20 cellular contexts compared by ENCODE assay signal in the genomic region with DNA sequence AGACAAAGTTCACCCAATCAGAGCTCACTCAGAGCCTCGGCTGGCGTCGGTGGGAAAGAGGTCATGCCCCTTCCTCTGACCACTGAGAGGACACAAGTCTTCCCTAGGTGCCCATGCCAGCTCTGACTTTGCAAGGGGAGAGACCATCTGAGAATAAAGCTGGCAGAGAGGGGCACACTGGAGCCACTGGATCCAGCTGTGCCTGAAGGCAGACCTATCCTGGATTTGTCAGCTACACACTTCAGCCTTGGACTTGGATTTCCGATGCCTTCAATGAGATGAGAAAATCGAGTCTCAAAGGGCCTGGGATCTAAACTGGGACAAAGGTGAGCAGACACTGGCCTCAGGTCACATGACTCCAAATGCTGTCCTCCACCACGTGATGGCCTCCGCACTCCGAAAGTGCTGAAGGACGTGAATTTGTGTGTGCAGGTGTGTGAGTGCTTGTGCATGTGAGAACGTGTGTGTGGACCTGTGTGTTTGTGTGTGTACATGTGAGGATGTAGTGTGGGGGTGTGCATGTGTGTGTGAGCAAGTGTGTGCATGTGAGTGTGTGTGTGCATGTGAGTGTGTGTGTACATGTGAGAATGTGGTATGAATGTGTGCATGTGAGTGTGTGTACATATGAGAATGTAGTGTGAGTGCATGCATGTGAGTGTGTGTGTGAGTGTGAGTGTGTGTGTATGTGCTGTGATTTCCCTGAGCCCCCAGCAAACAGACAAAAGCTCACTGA. TPM values are rescaled to one million over a fixed set of nuclear protein-coding genes. Genes with fewer than 3 reads are reported as not detected.
DNase-seq lines count a peak whose midpoint lies in the region; ATAC-seq, FAIRE-seq and TF ChIP-seq lines count a peak whose summit lies in the region.
"Had no signal": no experiment of that assay in that cellular context is flagged by ENCODE, and none has a peak within 500 bp of the region (broad histone marks: within the 10 kb centered on the region; RNA-seq: fewer than 3 reads in every experiment).

No MANE protein-coding gene starts in this region.

- no peaks in the 10 kb centered on the region for H3F3A ChIP-seq in neural progenitor cell (ENCODE audit: low read depth)

- H3K4me1 Mint-ChIP-seq in neural progenitor cell = no peaks in the 10 kb centered on the region

- no peak for TF ChIP-seq POLR2A in A549 (IDR thresholded peaks at IDR 0.05; ENCODE audit: low read length)

- no peak overlapping the region for H3K4me2 ChIP-seq in A549
- H3K4me2 ChIP-seq in neural progenitor cell = no peak overlapping the region

- no peak for TF ChIP-seq EP300 in A549 (IDR thresholded peaks at IDR 0.05)

- peak overlapping the region; percentile 0 for H3K4me3 Mint-ChIP-seq in neural progenitor cell
- H3K4me3 Mint-ChIP-seq: CD4-positive, alpha-beta memory T cell had no signal

- WGBS in A549 (ENCODE audit: missing lambda C conversion rate) = 69% methylated on average over 10 of the region's 10 CpGs

- FAIRE-seq in A549 (lab: Jason Lieb, UNC) = no peak
- FAIRE-seq in HTR-8/SVneo (lab: Jason Lieb, UNC) = peak; percentile 26
- FAIRE-seq in bronchial epithelial cell (lab: Jason Lieb, UNC) = peak; percentile 97
- FAIRE-seq: G401.6, GM12892 had no signal

- H3K4me3 ChIP-seq in A549 (no peak overlapping the region), bronchial epithelial cell (ENCODE audit: low read depth, low read length) (no peak overlapping the region), neural progenitor cell (no peak overlapping the region)

- no peaks in the 10 kb centered on the region for H4K20me1 ChIP-seq in neural progenitor cell (ENCODE audit: low read depth)

- H3K27ac ChIP-seq in A549 (no peak overlapping the region), neural progenitor cell (no peak overlapping the region), RWPE1 (no peak overlapping the region)
- H3K27ac ChIP-seq: C4-2B had no signal

- no peaks in the 10 kb centered on the region for H3K9me3 Mint-ChIP-seq in neural progenitor cell

- no peak overlapping the region for H3K27ac Mint-ChIP-seq in neural progenitor cell
- H3K27ac Mint-ChIP-seq: CD4-positive, alpha-beta memory T cell had no signal

- H3K4me1 ChIP-seq in A549 (no peaks in the 10 kb centered on the region), neural progenitor cell (peaks cover 6% of the 10 kb centered on the region)
- H3K4me1 ChIP-seq: BE2C had no signal

- peaks cover 11% of the 10 kb centered on the region for H3K27me3 Mint-ChIP-seq in neural progenitor cell (ENCODE audit: insufficient read depth, low read depth)

- no peak for TF ChIP-seq CTCF in A549 (IDR thresholded peaks at IDR 0.05)
- TF ChIP-seq CTCF in bronchial epithelial cell (IDR thresholded peaks at IDR 0.05; ENCODE audit: insufficient read depth, low read length, severe bottlenecking) = no peak
- TF ChIP-seq CTCF in neural progenitor cell (IDR thresholded peaks at IDR 0.05) = no peak
- no peak for TF ChIP-seq CTCF in RWPE1 (conservative IDR thresholded peaks at IDR 0.05; ENCODE audit: low read depth)

- no peak overlapping the region for H3K9ac ChIP-seq in neural progenitor cell

- no peak for TF ChIP-seq RAD21 in A549 (conservative IDR thresholded peaks at IDR 0.05 in 1 of 2, IDR thresholded peaks at IDR 0.05 in 1 of 2)

- POLR2A ChIA-PET in A549 (lab: Yijun Ruan, JAX) = no interaction called here
- POLR2A ChIA-PET in RWPE1 (lab: Yijun Ruan, JAX; ENCODE audit: low non-redundant PET) = no interaction called here

- CTCF ChIA-PET in A549 (lab: Yijun Ruan, JAX) (interaction anchor here (0.8 to 1.2 kb wide), 4 partner anchors 16 to 296 kb away, joined by 3 to 4 read pairs (median 3); no protein-coding TSS in a partner anchor), RWPE1 (lab: Yijun Ruan, JAX) (interaction anchor here (0.6 kb wide), 1 partner anchor 199 kb away, joined by 3 read pairs; no protein-coding TSS in a partner anchor)

- H3K27me3 ChIP-seq in bronchial epithelial cell (ENCODE audit: control insufficient read depth, insufficient read depth, low read length) (no peaks in the 10 kb centered on the region), neural progenitor cell (no peaks in the 10 kb centered on the region)

- H3K79me2 ChIP-seq in neural progenitor cell (ENCODE audit: low read depth) = no peaks in the 10 kb centered on the region

- no peaks in the 10 kb centered on the region for H3K36me3 Mint-ChIP-seq in neural progenitor cell
- H3K36me3 Mint-ChIP-seq: CD4-positive, alpha-beta memory T cell had no signal

- no peaks in the 10 kb centered on the region for H3K9me3 ChIP-seq in A549
- H3K9me3 ChIP-seq in neural progenitor cell (ENCODE audit: low read depth) = no peaks in the 10 kb centered on the region
- H3K9me3 ChIP-seq: BE2C had no signal

- DNase-seq in A549 (ENCODE audit: low read depth in 1 of 2, low spot score in 1 of 2) (no peak), HTR-8/SVneo (ENCODE audit: insufficient read length, low spot score) (no peak), bronchial epithelial cell (ENCODE audit: low read depth) (no peak), neural progenitor cell (ENCODE audit: low spot score) (no peak), RWPE1 (ENCODE audit: low spot score) (no peak), RPMI8226 (no peak), mucosa of gallbladder (ENCODE audit: low spot score) (no peak)
- DNase-seq: 8988T; BE2C; CD4-positive, alpha-beta memory T cell; DMS79 treated with DMSO at 0.1 percent for 48 hours; EL; GOT3; HCEC 1CT had no signal

- ATAC-seq in A549 (no peak), HG03045 (IDR thresholded peaks at IDR 0.05; ENCODE audit: unreplicated experiment) (no peak)

- H2AFZ ChIP-seq in neural progenitor cell (replicated peaks) = no peak overlapping the region

- no peaks in the 10 kb centered on the region for H3K36me3 ChIP-seq in bronchial epithelial cell (ENCODE audit: control insufficient read depth, insufficient read depth, low read length)
- H3K36me3 ChIP-seq in neural progenitor cell = no peaks in the 10 kb centered on the region
- H3K36me3 ChIP-seq: BE2C had no signal

TF ChIP-seq in A549, 52 proteins besides CTCF, POLR2A, EP300 and RAD21:
- no peak for TF ChIP-seq POLR2AphosphoS2 (conservative IDR thresholded peaks at IDR 0.05; ENCODE audit: low read length)
- no peak for TF ChIP-seq TFCP2L1 (CRISPR knock-in tag; IDR thresholded peaks at IDR 0.05)
- TF ChIP-seq, protein P1, sequence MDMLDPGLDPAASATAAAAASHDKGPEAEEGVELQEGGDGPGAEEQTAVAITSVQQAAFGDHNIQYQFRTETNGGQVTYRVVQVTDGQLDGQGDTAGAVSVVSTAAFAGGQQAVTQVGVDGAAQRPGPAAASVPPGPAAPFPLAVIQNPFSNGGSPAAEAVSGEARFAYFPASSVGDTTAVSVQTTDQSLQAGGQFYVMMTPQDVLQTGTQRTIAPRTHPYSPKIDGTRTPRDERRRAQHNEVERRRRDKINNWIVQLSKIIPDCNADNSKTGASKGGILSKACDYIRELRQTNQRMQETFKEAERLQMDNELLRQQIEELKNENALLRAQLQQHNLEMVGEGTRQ (IDR thresholded peaks at IDR 0.05) = 0 out of 2 replicates have a peak, but pooled peaks have one; percentile 29
- TF ChIP-seq SREBF2 (IDR thresholded peaks at IDR 0.05) = no peak
- no peak for TF ChIP-seq JUNB (IDR thresholded peaks at IDR 0.05)
- no peak for TF ChIP-seq HMGXB4 (CRISPR knock-in tag; IDR thresholded peaks at IDR 0.05; ENCODE audit: borderline replicate concordance)
- no peak for TF ChIP-seq MYC (IDR thresholded peaks at IDR 0.05; ENCODE audit: borderline replicate concordance, low read length)

RNA-seq across cellular contexts. Expression of gene BARX1, which starts 37.9 kb away (rescaled TPM):
- polyA plus RNA-seq in A549 (2011; rRNA removed) (2.6 and 3.5 TPM in 2 replicates), A549 (2017; fragmentation: RNase III; extraction: RNeasy Plus Mini Kit Qiagen cat#74134 plus additional on column Dnase treatment) (6.3 to 7.8 TPM (median 7.3 TPM) in 3 replicates)
- 10.3 and 14.2 TPM in 2 replicates for polyA plus RNA-seq in A549 (2012; cell fraction: cytosol; rRNA removed)
- polyA plus RNA-seq in A549 (2012; cell fraction: nucleus; rRNA removed) = 7.9 and 8.8 TPM in 2 replicates
- polyA minus RNA-seq in A549 (2011; rRNA and poly(A)+ RNA removed) = 0.87 and 1.1 TPM in 2 replicates
- total RNA-seq in bronchial epithelial cell (0.13 TPM in 1 of 2 replicates, not detected in the other), neural progenitor cell (ENCODE audit: low replicate concordance) (0.17 and 2.9 TPM in 2 replicates), mucosa of gallbladder (2.9 TPM)
- total RNA-seq: CD4-positive, alpha-beta memory T cell; HT-29 had no signal
- polyA plus RNA-seq: AG04450; CD4-positive, alpha-beta memory T cell had no signal
